9 cellular contexts compared by ENCODE assay signal in the genomic region with DNA sequence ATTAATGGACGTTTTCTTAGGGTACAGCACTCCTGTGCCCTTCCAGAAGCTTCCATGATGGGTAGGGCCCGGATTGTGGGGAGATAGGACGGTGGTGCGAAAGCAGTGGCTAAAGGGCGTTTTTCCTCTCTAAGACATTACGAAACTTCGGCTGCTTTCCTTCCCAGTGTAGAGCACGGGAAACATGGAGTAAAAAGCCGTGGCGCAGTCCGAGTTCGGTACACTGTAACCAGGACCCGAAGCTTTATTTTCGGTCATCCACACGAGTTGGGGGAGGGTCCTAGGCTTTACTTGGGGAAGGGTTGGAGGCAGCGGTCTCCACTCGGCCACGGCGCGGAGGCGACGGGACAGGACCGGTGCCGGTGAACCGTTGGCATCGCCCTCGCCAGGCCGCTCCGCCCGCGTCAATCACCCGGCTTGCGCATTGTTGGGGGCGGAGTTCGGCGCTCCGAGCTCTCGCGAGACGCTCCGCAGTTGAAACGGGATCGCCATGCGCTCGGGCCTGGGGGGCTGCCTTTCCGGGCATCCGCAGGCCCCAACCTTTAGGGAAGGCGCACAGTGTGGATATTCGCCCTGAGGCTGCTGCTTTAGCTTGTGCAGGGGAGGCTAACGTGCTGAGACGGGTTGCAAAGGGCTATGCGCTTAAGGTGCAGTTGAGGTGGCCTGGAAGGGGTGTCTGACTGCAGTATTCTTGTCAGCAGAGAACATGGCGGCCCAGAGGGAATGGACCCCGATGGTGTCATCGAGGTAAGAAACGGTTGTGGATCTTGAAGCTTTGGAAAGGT. TPM values are rescaled to one million over a fixed set of nuclear protein-coding genes. Genes with fewer than 3 reads are reported as not detected.
DNase-seq lines count a peak whose midpoint lies in the region; ATAC-seq and TF ChIP-seq lines count a peak whose summit lies in the region.
"Had no signal": no experiment of that assay in that cellular context is flagged by ENCODE, and none has a peak within 500 bp of the region (broad histone marks: within the 10 kb centered on the region; RNA-seq: fewer than 3 reads in every experiment).

No MANE protein-coding gene starts in this region.

- ATAC-seq in GM19351 (IDR thresholded peaks at IDR 0.05; ENCODE audit: unreplicated experiment) (peak; percentile 62), HG03442 (IDR thresholded peaks at IDR 0.05; ENCODE audit: unreplicated experiment) (peak; percentile 63)

- no peak for TF ChIP-seq CTCF in BJ (IDR thresholded peaks at IDR 0.05; ENCODE audit: insufficient read depth, low read depth, low read length)

- peaks cover 35% of the 10 kb centered on the region for H3K4me1 ChIP-seq in mononuclear cell (ENCODE audit: insufficient read depth, low read length)

- peaks cover 12% of the 10 kb centered on the region for H3K36me3 ChIP-seq in BJ (ENCODE audit: control insufficient read depth, insufficient read depth, low read length)

- CTCF ChIA-PET in BJ (lab: Yijun Ruan, JAX): interaction anchor here (0.6 to 1.8 kb wide), 6 partner anchors 8 to 382 kb away, joined by 3 to 10 read pairs (median 3); partner anchors contain the start of gene RPL39L

- peak overlapping the region; percentile 97 for H3K27ac ChIP-seq in epithelial cell of prostate

- H3K9me3 ChIP-seq in mononuclear cell (ENCODE audit: low read depth, low read length): no peaks in the 10 kb centered on the region

- peak overlapping the region; percentile 93 for H3K4me3 ChIP-seq in BJ (ENCODE audit: low read depth, low read length)
- H3K4me3 ChIP-seq in mononuclear cell (ENCODE audit: low read length): peak overlapping the region; percentile 100

- POLR2A ChIA-PET in BJ (lab: Charles Lee): interaction anchor here (0.6 to 1.4 kb wide), 2 partner anchors 11 to 188 kb away, joined by 10 to 15 read pairs; no protein-coding TSS in a partner anchor

- no peak for DNase-seq in BJ (ENCODE audit: low read depth)
- DNase-seq in NOMO-1 (lab: John Stamatoyannopoulos, UW; ENCODE audit: unreplicated experiment in 2 of 2): peak; percentile 71 to 86
- DNase-seq in activated T-cell treated with anti-CD3 and anti-CD28 coated beads for 4 hours: peak; percentile 66
- DNase-seq in epithelial cell of prostate (ENCODE audit: low read depth, low spot score): no peak
- peak; percentile 62 to 68 for DNase-seq in stimulated activated CD8-positive, alpha-beta memory T cell treated with anti-CD3 and anti-CD28 coated beads, Interleukin-2, amount 100 ng/mL, for 48 hours (ENCODE audit: low read depth in 2 of 2)

- H3K27me3 ChIP-seq in BJ (ENCODE audit: control insufficient read depth, insufficient read depth, low read length): no peaks in the 10 kb centered on the region
- no peaks in the 10 kb centered on the region for H3K27me3 ChIP-seq in mononuclear cell (ENCODE audit: insufficient read depth, low read length)

RNA-seq across cellular contexts. Expression of gene EIF4A2, which starts 0.5 kb away (rescaled TPM):
- 210 and 511 TPM in 2 replicates for polyA plus RNA-seq in BJ (2011; rRNA removed)
- 120 and 163 TPM in 2 replicates for polyA minus RNA-seq in BJ (2011; rRNA and poly(A)+ RNA removed)
- total RNA-seq in mononuclear cell: 1,243 TPM

RNA-seq across cellular contexts. Expression of gene RFC4, which starts 22.4 kb away (rescaled TPM):
- polyA plus RNA-seq in BJ (2011; rRNA removed): 6.9 and 8.5 TPM in 2 replicates
- polyA minus RNA-seq in BJ (2011; rRNA and poly(A)+ RNA removed): 2.8 and 4.0 TPM in 2 replicates
- 9.3 TPM for total RNA-seq in mononuclear cell

RNA-seq across cellular contexts. Expression of gene ADIPOQ, which starts 58.6 kb away (rescaled TPM):
- not detected in 2 replicates for polyA plus RNA-seq in BJ (2011; rRNA removed)
- not detected in 2 replicates for polyA minus RNA-seq in BJ (2011; rRNA and poly(A)+ RNA removed)
- total RNA-seq in mononuclear cell: under 0.01 TPM
- total RNA-seq: T-helper 2 cell treated with Interferon-gamma antibody and Interleukin-4, amounts not matched to agents 100 ng/mL and 5 ng/mL, for 36 hours had no signal

Comparison
In these comparisons a context has a peak if more than half of its experiments do, and no peak if none do; other contexts are left out.
1. DNase-seq: peak in NOMO-1 (2 of 2), activated T-cell treated with anti-CD3 and anti-CD28 coated beads for 4 hours (single experiment) and stimulated activated CD8-positive, alpha-beta memory T cell treated with anti-CD3 and anti-CD28 coated beads, Interleukin-2, amount 100 ng/mL, for 48 hours (2 of 2); none in BJ (single experiment) and epithelial cell of prostate (single experiment).